Comparison of ENCODE assay signal across 18 cellular contexts in the genomic region with DNA sequence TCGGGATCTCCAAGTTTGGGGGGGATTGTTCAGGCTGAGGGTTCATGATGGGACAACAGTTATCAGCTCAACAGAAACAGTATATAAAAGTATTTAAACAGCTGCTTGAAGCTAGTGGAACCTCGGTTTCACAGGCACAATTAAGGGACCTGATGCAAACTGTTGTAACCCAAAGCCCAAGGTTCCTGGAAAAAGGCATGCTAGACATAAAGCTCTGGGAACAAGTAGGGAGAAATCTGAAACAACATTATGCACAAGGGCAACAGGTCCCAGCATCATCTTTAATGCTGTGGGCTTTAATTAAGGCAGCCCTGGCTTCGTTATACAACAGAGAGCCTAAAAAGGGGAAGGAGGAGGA.
DNase-seq lines count a peak whose midpoint lies in the region; ATAC-seq and TF ChIP-seq lines count a peak whose summit lies in the region.
"Had no signal": no experiment of that assay in that cellular context is flagged by ENCODE, and none has a peak within 500 bp of the region (broad histone marks: within the 10 kb centered on the region; RNA-seq: fewer than 3 reads in every experiment).

No MANE protein-coding gene starts in this region.

- no peaks in the 10 kb centered on the region for H3K27me3 Mint-ChIP-seq in H9 (ENCODE audit: low read depth)
- H3K27me3 Mint-ChIP-seq: activated naive CD8-positive, alpha-beta T cell treated with anti-CD3 and anti-CD28 coated beads, Interleukin-2, amount 10 ng/mL, durations not matched to agents 7 days and 5 days; dendritic cell treated with granulocyte-macrophage colony-stimulating factor and Interleukin-4, amounts not matched to agents 40 ng/mL and 50 ng/mL, for 4 days had no signal

- no peak overlapping the region for H3K23ac ChIP-seq in H9 (ENCODE audit: insufficient read length, low read depth, low read length)

- no CpG with 5 or more reads among the region's 3 CpGs for WGBS in H9 (ENCODE audit: extremely low coverage, insufficient read length, low lambda C conversion rate)
- 70% methylated on average over 3 of the region's 3 CpGs for whole genome bisulfite sequencing in smooth muscle cell (ENCODE audit: low lambda C conversion rate)

- DNase-seq in H9 (no peak), SJCRH30 (no peak), fibroblast of villous mesenchyme (ENCODE audit: low read depth) (peak; percentile 36), smooth muscle cell (lab: John Stamatoyannopoulos, UW; ENCODE audit: unreplicated experiment) (no peak), putamen (ENCODE audit: low spot score) (no peak), anterior cingulate cortex (lab: John Stamatoyannopoulos, UW) (no peak)
- DNase-seq: activated CD8-positive, alpha-beta memory T cell treated with anti-CD3 and anti-CD28 coated beads, Interleukin-2, amount 50 U/mL, for 4 hours; activated naive CD8-positive, alpha-beta T cell treated with anti-CD3 and anti-CD28 coated beads, Interleukin-2, amount 10 ng/mL, durations not matched to agents 7 days and 5 days; NCI-H1436 treated with DMSO at 0.1 percent for 48 hours; NCI-H510A treated with DMSO at 0.1 percent for 48 hours; stimulated activated CD4-positive, alpha-beta T cell treated with anti-CD3 and anti-CD28 coated beads, Interleukin-4, amount 100 ng/mL, for 24 hours had no signal

- no peak for ATAC-seq in HG03565 (IDR thresholded peaks at IDR 0.05; ENCODE audit: unreplicated experiment)

- no peak overlapping the region for H2BK120ac ChIP-seq in H9 (ENCODE audit: low read depth, low read length, poor library complexity, severe bottlenecking)

- no peak overlapping the region for H4K5ac ChIP-seq in H9 (ENCODE audit: insufficient read length, low read depth, low read length)

- no peaks in the 10 kb centered on the region for H3K79me2 ChIP-seq in H9 (ENCODE audit: insufficient read depth, low read length)
- peaks cover 5% of the 10 kb centered on the region for H3K79me2 ChIP-seq in smooth muscle cell (ENCODE audit: low read depth)

- H3K36me3 ChIP-seq in SJCRH30, result no peaks in the 10 kb centered on the region
- no peaks in the 10 kb centered on the region for H3K36me3 ChIP-seq in smooth muscle cell (ENCODE audit: low read depth)
- H3K36me3 ChIP-seq: HAP-1, heart right ventricle, left lung, neutrophil had no signal

- no peak overlapping the region for H2BK15ac ChIP-seq in H9 (ENCODE audit: low read depth, low read length)

- no peak overlapping the region for H4K8ac ChIP-seq in H9 (replicated peaks; ENCODE audit: insufficient read length, low read depth, low read length)

- no peak overlapping the region for H3K14ac ChIP-seq in H9 (ENCODE audit: insufficient read depth, low read length)

- H3K23me2 ChIP-seq in H9 (ENCODE audit: insufficient read length, low read depth, low read length, poor library complexity, severe bottlenecking), result no peaks in the 10 kb centered on the region

- TF ChIP-seq CTCF in H9 (conservative IDR thresholded peaks at IDR 0.05) (no peak), fibroblast of villous mesenchyme (IDR thresholded peaks at IDR 0.05; ENCODE audit: insufficient read depth, low read depth, low read length) (no peak), smooth muscle cell (IDR thresholded peaks at IDR 0.05; ENCODE audit: borderline replicate concordance, insufficient read depth, poor library complexity, severe bottlenecking) (no peak)

- H3K27ac ChIP-seq in H9 (ENCODE audit: insufficient read length, low read depth, low read length) (no peak overlapping the region), SJCRH30 (peak overlapping the region; percentile 14; the same call in 1 of the 2 replicates), smooth muscle cell (ENCODE audit: low read depth) (peak overlapping the region; percentile 63)
- H3K27ac ChIP-seq: neutrophil had no signal

- H3K4me2 ChIP-seq in H9 (ENCODE audit: insufficient read depth, insufficient read length, low read length) (no peak overlapping the region), smooth muscle cell (peak overlapping the region; percentile 64)

- no peak overlapping the region for H2BK20ac ChIP-seq in H9 (ENCODE audit: low read depth, low read length, poor library complexity, severe bottlenecking)

- H3K18ac ChIP-seq in H9 (ENCODE audit: insufficient read length, low read depth, low read length), result no peak overlapping the region

- H3K9me3 ChIP-seq in H9 (ENCODE audit: control insufficient read depth, low read depth, low read length) (no peaks in the 10 kb centered on the region), SJCRH30 (replicated peaks) (no peaks in the 10 kb centered on the region), smooth muscle cell (replicated peaks; ENCODE audit: low read depth) (no peaks in the 10 kb centered on the region)
- H3K9me3 ChIP-seq: HAP-1, left lung, neutrophil had no signal

- H3K27me3 ChIP-seq in H9 (ENCODE audit: insufficient read depth, low read length), result no peaks in the 10 kb centered on the region
- no peaks in the 10 kb centered on the region for H3K27me3 ChIP-seq in SJCRH30
- H3K27me3 ChIP-seq in smooth muscle cell (ENCODE audit: low read depth), result no peaks in the 10 kb centered on the region
- H3K27me3 ChIP-seq: heart right ventricle, left lung, neutrophil had no signal

- no peak overlapping the region for H2AK5ac ChIP-seq in H9 (ENCODE audit: insufficient read length, low read length)

- H4K20me1 ChIP-seq in H9 (ENCODE audit: control insufficient read depth, insufficient read depth, insufficient read length) (no peaks in the 10 kb centered on the region), smooth muscle cell (ENCODE audit: low read depth) (peaks cover 14% of the 10 kb centered on the region)

- H3K79me1 ChIP-seq in H9 (ENCODE audit: insufficient read depth, low read depth, low read length, poor library complexity, severe bottlenecking), result no peaks in the 10 kb centered on the region

- H3K36me3 Mint-ChIP-seq in H9 (ENCODE audit: insufficient read depth in 1 of 3, low read depth in 3 of 3), result peaks cover 4 to 7% (median 6%) of the 10 kb centered on the region in 3 experiments; a peak in 5 of 7 replicates
- H3K36me3 Mint-ChIP-seq: activated naive CD8-positive, alpha-beta T cell treated with anti-CD3 and anti-CD28 coated beads, Interleukin-2, amount 10 ng/mL, durations not matched to agents 7 days and 5 days had no signal

- no peak overlapping the region for H4K91ac ChIP-seq in H9 (ENCODE audit: insufficient read length, low read depth, low read length)

- peaks cover 6 to 10% of the 10 kb centered on the region in 2 experiments for H3K9me3 Mint-ChIP-seq in H9
- H3K9me3 Mint-ChIP-seq: activated naive CD8-positive, alpha-beta T cell treated with anti-CD3 and anti-CD28 coated beads, Interleukin-2, amount 10 ng/mL, durations not matched to agents 7 days and 5 days; dendritic cell treated with granulocyte-macrophage colony-stimulating factor and Interleukin-4, amounts not matched to agents 40 ng/mL and 50 ng/mL, for 4 days; T-helper 2 cell treated with Interferon-gamma antibody and Interleukin-4, amounts not matched to agents 5 μg/mL and 100 μg/mL, for 36 hours had no signal

- H3K56ac ChIP-seq in H9 (ENCODE audit: insufficient read length, low read depth, low read length), result no peak overlapping the region

- H3K4me3 ChIP-seq in SJCRH30, result peak overlapping the region; percentile 45
- H3K4me3 ChIP-seq in fibroblast of villous mesenchyme (ENCODE audit: low read depth, low read length), result no peak overlapping the region
- no peak overlapping the region for H3K4me3 ChIP-seq in smooth muscle cell
- H3K4me3 ChIP-seq: HAP-1, heart right ventricle, left lung had no signal

- no peak overlapping the region for H3K9ac ChIP-seq in H9 (ENCODE audit: extremely low read depth, insufficient read length, low read length)
- no peak overlapping the region for H3K9ac ChIP-seq in smooth muscle cell (ENCODE audit: low read depth)

- H2AFZ ChIP-seq in H9 (ENCODE audit: low read length) (no peak overlapping the region), smooth muscle cell (ENCODE audit: low read depth) (no peak overlapping the region)

- no peak overlapping the region for H3K4ac ChIP-seq in H9 (ENCODE audit: low read depth, low read length)

- H3K4me3 Mint-ChIP-seq in H9, result no peak overlapping the region
- H3K4me3 Mint-ChIP-seq: activated naive CD8-positive, alpha-beta T cell treated with anti-CD3 and anti-CD28 coated beads, Interleukin-2, amount 10 ng/mL, durations not matched to agents 7 days and 5 days; dendritic cell treated with granulocyte-macrophage colony-stimulating factor and Interleukin-4, amounts not matched to agents 40 ng/mL and 50 ng/mL, for 4 days; T-helper 2 cell treated with Interferon-gamma antibody and Interleukin-4, amounts not matched to agents 5 μg/mL and 100 μg/mL, for 36 hours had no signal

- H3K27ac Mint-ChIP-seq in H9, result peak overlapping the region in 2 of 3 experiments; percentile 12 to 96; a peak in 2 of 7 replicates
- H3K27ac Mint-ChIP-seq: activated naive CD8-positive, alpha-beta T cell treated with anti-CD3 and anti-CD28 coated beads, Interleukin-2, amount 10 ng/mL, durations not matched to agents 7 days and 5 days; dendritic cell treated with granulocyte-macrophage colony-stimulating factor and Interleukin-4, amounts not matched to agents 40 ng/mL and 50 ng/mL, for 4 days; T-helper 2 cell treated with Interferon-gamma antibody and Interleukin-4, amounts not matched to agents 5 μg/mL and 100 μg/mL, for 36 hours had no signal

- H3K4me1 ChIP-seq in H9 (ENCODE audit: insufficient read depth, low read length) (peaks cover 2% of the 10 kb centered on the region; the same call in 1 of the 2 replicates), SJCRH30 (peaks cover 14% of the 10 kb centered on the region; the same call in 1 of the 2 replicates), smooth muscle cell (ENCODE audit: low read depth) (peaks cover 25% of the 10 kb centered on the region)

- no peak overlapping the region for H3T11ph ChIP-seq in H9 (ENCODE audit: low read length)

- H2BK12ac ChIP-seq in H9 (ENCODE audit: insufficient read length, low read depth, low read length), result no peak overlapping the region

- peaks cover 46 to 55% of the 10 kb centered on the region in 2 experiments for H3K4me1 Mint-ChIP-seq in H9
- H3K4me1 Mint-ChIP-seq: activated naive CD8-positive, alpha-beta T cell treated with anti-CD3 and anti-CD28 coated beads, Interleukin-2, amount 10 ng/mL, durations not matched to agents 7 days and 5 days had no signal

- H3F3A ChIP-seq in smooth muscle cell (ENCODE audit: low read depth), result peaks cover 12% of the 10 kb centered on the region

- no peak overlapping the region for H2BK5ac ChIP-seq in H9 (ENCODE audit: insufficient read length, low read length)
